ENCODE assay signal across 20 cellular contexts in genomic region chr11:9741260-9741659, GRCh38.
"Had no signal": no experiment of that assay in that cellular context is flagged by ENCODE, and none has a peak within 500 bp of the region (broad histone marks: within the 10 kb centered on the region; RNA-seq: fewer than 3 reads in every experiment).

No MANE protein-coding gene starts in this region.

- H3K4me1 ChIP-seq: adrenal gland, colonic mucosa had no signal

- H3K4me3 Mint-ChIP-seq: activated CD4-positive, alpha-beta memory T cell treated with anti-CD3 and anti-CD28 coated beads for 36 hours; activated naive CD4-positive, alpha-beta T cell treated with anti-CD3 and anti-CD28 coated beads, Interleukin-2, amount 50 U/mL, for 24 hours; activated T-cell treated with anti-CD3 and anti-CD28 coated beads, Interleukin-2, amount 50 U/mL, for 24 hours; immature natural killer cell; nephron had no signal

- H3K4me1 Mint-ChIP-seq: activated naive CD4-positive, alpha-beta T cell treated with anti-CD3 and anti-CD28 coated beads, Interleukin-2, amount 50 U/mL, for 24 hours had no signal

- ATAC-seq: left cardiac atrium; stimulated activated naive CD8-positive, alpha-beta T cell treated with anti-CD3 and anti-CD28 coated beads, Interleukin-15, Interleukin-2, amounts not matched to agents 100 U/mL and 50 U/mL, for 24 hours had no signal

- H3K27me3 Mint-ChIP-seq: activated CD4-positive, alpha-beta memory T cell treated with anti-CD3 and anti-CD28 coated beads for 36 hours; activated naive CD4-positive, alpha-beta T cell treated with anti-CD3 and anti-CD28 coated beads, Interleukin-2, amount 50 U/mL, for 24 hours; activated T-cell treated with anti-CD3 and anti-CD28 coated beads, Interleukin-2, amount 50 U/mL, for 24 hours had no signal

- H3K36me3 ChIP-seq: colonic mucosa had no signal

- H3K27ac ChIP-seq: adrenal gland, colonic mucosa had no signal

- H3K4me3 ChIP-seq: adrenal gland, colonic mucosa had no signal

- DNase-seq: activated CD4-positive, alpha-beta memory T cell treated with anti-CD3 and anti-CD28 coated beads for 36 hours; activated effector memory CD4-positive, alpha-beta T cell treated with Interleukin-2 at 50 U/mL for 16 hours; activated T-cell treated with anti-CD3 and anti-CD28 coated beads, Interleukin-2, amount 50 U/mL, for 24 hours; adrenal gland; caudate nucleus; colonic mucosa; effector CD4-positive, alpha-beta T cell; foreskin melanocyte; head of caudate nucleus; immature natural killer cell; left cardiac atrium; mesendoderm; nucleus accumbens; posterior cingulate gyrus; stimulated activated CD4-positive, alpha-beta T cell treated with anti-CD3 and anti-CD28 coated beads, Interleukin-15, amount 100 ng/mL, for 24 hours; stimulated activated CD4-positive, alpha-beta T cell treated with anti-CD3 and anti-CD28 coated beads, Interleukin-4, amount 100 ng/mL, for 1 hour; stimulated activated naive CD8-positive, alpha-beta T cell treated with anti-CD3 and anti-CD28 coated beads, Interleukin-15, Interleukin-2, amounts not matched to agents 100 U/mL and 50 U/mL, for 24 hours; T-helper 9 cell had no signal

- H3K9me3 ChIP-seq: adrenal gland, colonic mucosa had no signal

- H3K27ac Mint-ChIP-seq: activated CD4-positive, alpha-beta memory T cell treated with anti-CD3 and anti-CD28 coated beads for 36 hours; activated naive CD4-positive, alpha-beta T cell treated with anti-CD3 and anti-CD28 coated beads, Interleukin-2, amount 50 U/mL, for 24 hours; activated T-cell treated with anti-CD3 and anti-CD28 coated beads, Interleukin-2, amount 50 U/mL, for 24 hours; immature natural killer cell; nephron had no signal

- H3K27me3 ChIP-seq: adrenal gland, colonic mucosa had no signal
